ENCODE assay signal across 1 cellular context in genomic region chr14:93115920-93116675, GRCh38.
TF ChIP-seq lines count a peak whose summit lies in the region.

Gene ITPK1, minus strand, starts transcription at chr14:93115925. Its CDS starts 762 bp downstream, at chr14:93115163.

TF ChIP-seq in HepG2, 621 proteins besides CTCF, POLR2A, EP300 and RAD21 (continued from another document):
- TF ChIP-seq ZNF687 (CRISPR knock-in tag; IDR thresholded peaks at IDR 0.05) (peak; percentile 66), ZNF441 (CRISPR knock-in tag; IDR thresholded peaks at IDR 0.05; ENCODE audit: borderline replicate concordance) (no peak), ZNF558 (CRISPR knock-in tag; IDR thresholded peaks at IDR 0.05; ENCODE audit: borderline replicate concordance) (0 out of 2 replicates have a peak, but pooled peaks have one; percentile 30), DMAP1 (CRISPR knock-in tag; IDR thresholded peaks at IDR 0.05) (peak; percentile 20; the same call in 1 of the 2 replicates), HDAC1 (CRISPR knock-in tag; IDR thresholded peaks at IDR 0.05) (0 out of 2 replicates have a peak, but pooled peaks have one; percentile 31), ZNF710 (CRISPR knock-in tag; IDR thresholded peaks at IDR 0.05; ENCODE audit: borderline replicate concordance) (0 out of 2 replicates have a peak, but pooled peaks have one; percentile 28), CAMTA2 (CRISPR knock-in tag; IDR thresholded peaks at IDR 0.05; ENCODE audit: borderline replicate concordance) (0 out of 2 replicates have a peak, but pooled peaks have one; percentile 37), NFYC (CRISPR knock-in tag; IDR thresholded peaks at IDR 0.05) (no peak)
- TF ChIP-seq, protein P1, sequence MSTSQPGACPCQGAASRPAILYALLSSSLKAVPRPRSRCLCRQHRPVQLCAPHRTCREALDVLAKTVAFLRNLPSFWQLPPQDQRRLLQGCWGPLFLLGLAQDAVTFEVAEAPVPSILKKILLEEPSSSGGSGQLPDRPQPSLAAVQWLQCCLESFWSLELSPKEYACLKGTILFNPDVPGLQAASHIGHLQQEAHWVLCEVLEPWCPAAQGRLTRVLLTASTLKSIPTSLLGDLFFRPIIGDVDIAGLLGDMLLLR (CRISPR knock-in tag; IDR thresholded peaks at IDR 0.05), result peak; percentile 50; the same call in 1 of the 2 replicates
